ENCODE assay signal across 17 cellular contexts in the genomic region with DNA sequence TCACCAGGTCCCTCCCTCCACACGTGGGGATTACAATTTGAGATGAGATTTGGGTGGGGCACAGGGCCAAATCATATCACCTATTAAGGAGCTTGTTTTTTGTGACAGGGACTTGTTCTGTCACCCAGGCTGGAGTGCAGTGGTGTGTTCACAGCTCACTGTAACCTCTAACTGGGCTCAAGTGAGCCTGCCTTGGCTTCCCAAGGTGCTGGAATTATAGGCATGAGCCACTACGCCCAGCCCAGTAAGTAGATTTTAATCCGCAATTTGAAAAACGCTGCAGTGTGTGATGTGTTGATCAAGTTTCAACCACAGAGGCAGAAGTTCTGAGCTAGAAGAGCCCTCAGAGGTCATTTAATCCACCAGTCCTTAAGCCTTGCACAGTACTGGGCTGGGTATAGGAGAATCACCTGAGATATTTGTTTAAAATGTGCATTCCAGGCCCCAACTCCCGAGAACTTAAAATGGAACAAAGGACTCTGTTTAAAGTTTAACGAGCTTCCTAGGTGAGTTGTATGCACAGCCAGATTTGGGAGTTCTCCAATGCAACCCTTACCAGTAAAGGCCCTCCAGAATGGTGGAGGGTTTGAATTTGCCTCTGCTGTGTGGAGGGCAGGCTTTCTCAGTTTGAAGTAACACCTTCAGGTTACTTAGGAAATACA. TPM values are rescaled to one million over a fixed set of nuclear protein-coding genes. Genes with fewer than 3 reads are reported as not detected.
DNase-seq lines count a peak whose midpoint lies in the region; ATAC-seq and TF ChIP-seq lines count a peak whose summit lies in the region.
"Had no signal": no experiment of that assay in that cellular context is flagged by ENCODE, and none has a peak within 500 bp of the region (broad histone marks: within the 10 kb centered on the region; RNA-seq: fewer than 3 reads in every experiment).

No MANE protein-coding gene starts in this region.

- TF ChIP-seq CTCF in body of pancreas (IDR thresholded peaks at IDR 0.05) (no peak), lower lobe of right lung (IDR thresholded peaks at IDR 0.05) (no peak), upper lobe of left lung (IDR thresholded peaks at IDR 0.05) (no peak)

- no peaks in the 10 kb centered on the region for H3K9me3 Mint-ChIP-seq in activated T-cell treated with anti-CD3 and anti-CD28 coated beads, Interleukin-2, amount 50 U/mL, for 24 hours
- H3K9me3 Mint-ChIP-seq in activated T-cell treated with anti-CD3 and anti-CD28 coated beads, Interleukin-2, amount 50 U/mL, for 72 hours: no peaks in the 10 kb centered on the region

- H3K4me3 Mint-ChIP-seq in activated T-cell treated with anti-CD3 and anti-CD28 coated beads, Interleukin-2, amount 50 U/mL, for 24 hours: no peak overlapping the region
- no peak overlapping the region for H3K4me3 Mint-ChIP-seq in activated T-cell treated with anti-CD3 and anti-CD28 coated beads, Interleukin-2, amount 50 U/mL, for 72 hours
- H3K4me3 Mint-ChIP-seq: CD14-positive monocyte had no signal

- no peaks in the 10 kb centered on the region for H3K9me3 ChIP-seq in body of pancreas
- H3K9me3 ChIP-seq in lower lobe of right lung: no peaks in the 10 kb centered on the region
- no peaks in the 10 kb centered on the region for H3K9me3 ChIP-seq in upper lobe of left lung
- H3K9me3 ChIP-seq: A549, SJSA1 had no signal

- no peaks in the 10 kb centered on the region for H3K27me3 ChIP-seq in body of pancreas
- H3K27me3 ChIP-seq in lower lobe of right lung (ENCODE audit: low read depth): no peaks in the 10 kb centered on the region
- no peaks in the 10 kb centered on the region for H3K27me3 ChIP-seq in upper lobe of left lung
- H3K27me3 ChIP-seq: SJSA1 had no signal

- ATAC-seq in activated T-cell treated with anti-CD3 and anti-CD28 coated beads, Interleukin-2, amount 50 U/mL, for 72 hours (replicated peaks in 1 of 2): no peak
- peak; percentile 31 for ATAC-seq in body of pancreas
- peak; percentile 91 to 92 for ATAC-seq in lower lobe of right lung
- ATAC-seq in upper lobe of left lung (ENCODE audit: low FRiP score in 2 of 2): peak; percentile 47 to 86
- no peak for ATAC-seq in HG03097 (IDR thresholded peaks at IDR 0.05; ENCODE audit: low FRiP score, unreplicated experiment)

- H3K36me3 ChIP-seq in body of pancreas (replicated peaks in 1 of 2; ENCODE audit: insufficient read depth in 1 of 2, low read depth in 2 of 2) (peaks cover 0 to 2% of the 10 kb centered on the region in 2 donors), lower lobe of right lung (peaks cover 45% of the 10 kb centered on the region), upper lobe of left lung (peaks cover 3 to 45% (median 11%) of the 10 kb centered on the region in 4 donors)

- no peak overlapping the region for H3K4me3 ChIP-seq in body of pancreas
- no peak overlapping the region for H3K4me3 ChIP-seq in lower lobe of right lung
- no peak overlapping the region for H3K4me3 ChIP-seq in upper lobe of left lung
- H3K4me3 ChIP-seq: A549, SJSA1 had no signal

- peak overlapping the region; percentile 48 for H3K27ac Mint-ChIP-seq in activated T-cell treated with anti-CD3 and anti-CD28 coated beads, Interleukin-2, amount 50 U/mL, for 24 hours
- H3K27ac Mint-ChIP-seq in activated T-cell treated with anti-CD3 and anti-CD28 coated beads, Interleukin-2, amount 50 U/mL, for 72 hours: no peak overlapping the region

- H3K4me1 Mint-ChIP-seq in activated T-cell treated with anti-CD3 and anti-CD28 coated beads, Interleukin-2, amount 50 U/mL, for 24 hours (ENCODE audit: low read depth): peaks cover 14% of the 10 kb centered on the region
- H3K4me1 Mint-ChIP-seq in activated T-cell treated with anti-CD3 and anti-CD28 coated beads, Interleukin-2, amount 50 U/mL, for 72 hours (ENCODE audit: low read depth): peaks cover 7% of the 10 kb centered on the region

- peaks cover 23% of the 10 kb centered on the region for H3K4me1 ChIP-seq in body of pancreas
- peaks cover 16% of the 10 kb centered on the region for H3K4me1 ChIP-seq in lower lobe of right lung
- peaks cover 8 to 27% (median 13%) of the 10 kb centered on the region in 4 donors for H3K4me1 ChIP-seq in upper lobe of left lung
- H3K4me1 ChIP-seq: A549, SJSA1 had no signal

- H3K36me3 Mint-ChIP-seq in activated T-cell treated with anti-CD3 and anti-CD28 coated beads, Interleukin-2, amount 50 U/mL, for 24 hours (ENCODE audit: low read depth): peaks cover 46% of the 10 kb centered on the region
- H3K36me3 Mint-ChIP-seq in activated T-cell treated with anti-CD3 and anti-CD28 coated beads, Interleukin-2, amount 50 U/mL, for 72 hours (ENCODE audit: insufficient read depth in 2 of 2): peaks cover 2 to 25% of the 10 kb centered on the region in 2 donors

- no peaks in the 10 kb centered on the region for H3K27me3 Mint-ChIP-seq in activated T-cell treated with anti-CD3 and anti-CD28 coated beads, Interleukin-2, amount 50 U/mL, for 24 hours
- H3K27me3 Mint-ChIP-seq in activated T-cell treated with anti-CD3 and anti-CD28 coated beads, Interleukin-2, amount 50 U/mL, for 72 hours (ENCODE audit: low read depth): no peaks in the 10 kb centered on the region

- TF ChIP-seq EP300 in upper lobe of left lung (IDR thresholded peaks at IDR 0.05): no peak

- no peak for TF ChIP-seq POLR2A in body of pancreas (IDR thresholded peaks at IDR 0.05)
- no peak for TF ChIP-seq POLR2A in upper lobe of left lung (IDR thresholded peaks at IDR 0.05)

- peak overlapping the region in 3 of 4 donors; percentile 34 to 54 (median 37) for H3K27ac ChIP-seq in body of pancreas
- peak overlapping the region; percentile 56 for H3K27ac ChIP-seq in lower lobe of right lung
- H3K27ac ChIP-seq in upper lobe of left lung: peak overlapping the region; percentile 17 to 77 (median 42)
- H3K27ac ChIP-seq: A549, SJSA1 had no signal

- WGBS in body of pancreas, 2 donors: 23 to 40% methylated on average over 6 of the region's 6 CpGs
- 69 to 76% methylated on average over 6 of the region's 6 CpGs for WGBS in upper lobe of left lung, 2 donors

- intact Hi-C loops in body of pancreas (cut with DNase I) (no loop called here), lower lobe of right lung (cut with DNase I) (no loop called here), posterior cingulate gyrus (cut with DNase I) (no loop called here)

- no peak for DNase-seq in activated T-cell treated with anti-CD3 and anti-CD28 coated beads, Interleukin-2, amount 50 U/mL, for 24 hours
- DNase-seq in activated T-cell treated with anti-CD3 and anti-CD28 coated beads, Interleukin-2, amount 50 U/mL, for 72 hours: no peak
- DNase-seq in body of pancreas (no peak), lower lobe of right lung (no peak), upper lobe of left lung (peak in 1 of 2 donors; percentile 43), posterior cingulate gyrus (no peak)
- DNase-seq in stimulated activated CD4-positive, alpha-beta T cell treated with anti-CD3 and anti-CD28 coated beads, Interleukin-4, amount 100 ng/mL, for 1 hour: no peak
- DNase-seq: COR-L47, DMS53, HCEC 1CT, KG1, NCI-H1092 treated with DMSO at 0.1 percent for 48 hours, NCI-H187 treated with DMSO at 0.1 percent for 48 hours had no signal

RNA-seq across cellular contexts. Expression of a gene that starts 13.4 kb away (rescaled TPM):
- 1,000 to 10,000 TPM; 1,532 to 1,644 TPM for total RNA-seq in activated T-cell treated with anti-CD3 and anti-CD28 coated beads, Interleukin-2, amount 50 U/mL, for 72 hours
- total RNA-seq in body of pancreas (100 to 1,000 TPM; 553 to 720 TPM), lower lobe of right lung (959 TPM), upper lobe of left lung (1,000 to 10,000 TPM in 1 of 6 donors, 100 to 1,000 TPM in 5; 497 to 1,020 (median 874) TPM)

RNA-seq across cellular contexts. Expression of a gene that starts 38.3 kb away (rescaled TPM):
- total RNA-seq in activated T-cell treated with anti-CD3 and anti-CD28 coated beads, Interleukin-2, amount 50 U/mL, for 72 hours: 10 to 100 TPM; 32.4 to 34.1 TPM
- 10 to 100 TPM; 22.6 to 28.0 TPM for total RNA-seq in body of pancreas
- total RNA-seq in lower lobe of right lung: 64.2 TPM
- total RNA-seq in upper lobe of left lung: 10 to 100 TPM; 43.2 to 71.2 (median 59.0) TPM

Comparison
In these comparisons a context has a peak if more than half of its experiments do, and no peak if none do; other contexts are left out.
1. ATAC-seq: peak in body of pancreas (single experiment), lower lobe of right lung (2 of 2) and upper lobe of left lung (2 of 2); none in activated T-cell treated with anti-CD3 and anti-CD28 coated beads, Interleukin-2, amount 50 U/mL, for 72 hours (0 of 2) and HG03097 (single experiment).
2. Peak in every context shown above with its lines, with median percentiles within 50 percentile points of each other: H3K27ac ChIP-seq.